1 cellular context compared by ENCODE assay signal in genomic region chr7:51295435-51296269, GRCh38.
TF ChIP-seq lines count a peak whose summit lies in the region.

No MANE protein-coding gene starts in this region.

TF ChIP-seq in A549, 52 proteins besides CTCF, POLR2A, EP300 and RAD21 (continued from another document):
- TF ChIP-seq BCL3 (IDR thresholded peaks at IDR 0.05) = no peak
- TF ChIP-seq ELK1 (IDR thresholded peaks at IDR 0.05; ENCODE audit: low read depth, low read length) = no peak
- TF ChIP-seq ZC3H11A (IDR thresholded peaks at IDR 0.05) = no peak
- no peak for TF ChIP-seq HDAC2 (IDR thresholded peaks at IDR 0.05)
- no peak for TF ChIP-seq MYC (IDR thresholded peaks at IDR 0.05; ENCODE audit: borderline replicate concordance, low read length)
- TF ChIP-seq FOSL2 (IDR thresholded peaks at IDR 0.05) = no peak
- TF ChIP-seq FOSL2 (CRISPR knock-in tag; IDR thresholded peaks at IDR 0.05) = no peak
- no peak for TF ChIP-seq CEBPB (IDR thresholded peaks at IDR 0.05)
- TF ChIP-seq KDM1A (IDR thresholded peaks at IDR 0.05; ENCODE audit: low read depth) = no peak
- TF ChIP-seq HOXA7 (CRISPR knock-in tag; IDR thresholded peaks at IDR 0.05) = no peak
- TF ChIP-seq NPAS2 (CRISPR knock-in tag; IDR thresholded peaks at IDR 0.05; ENCODE audit: borderline replicate concordance) = no peak
- no peak for TF ChIP-seq MAZ (IDR thresholded peaks at IDR 0.05; ENCODE audit: borderline replicate concordance, low read depth, low read length)
- TF ChIP-seq NFE2L2 (conservative IDR thresholded peaks at IDR 0.05; ENCODE audit: low read length) = no peak
- TF ChIP-seq TFCP2L1 (CRISPR knock-in tag; IDR thresholded peaks at IDR 0.05) = no peak
- no peak for TF ChIP-seq RARB (CRISPR knock-in tag; IDR thresholded peaks at IDR 0.05)
